ENCODE assay signal across 17 cellular contexts in the genomic region with DNA sequence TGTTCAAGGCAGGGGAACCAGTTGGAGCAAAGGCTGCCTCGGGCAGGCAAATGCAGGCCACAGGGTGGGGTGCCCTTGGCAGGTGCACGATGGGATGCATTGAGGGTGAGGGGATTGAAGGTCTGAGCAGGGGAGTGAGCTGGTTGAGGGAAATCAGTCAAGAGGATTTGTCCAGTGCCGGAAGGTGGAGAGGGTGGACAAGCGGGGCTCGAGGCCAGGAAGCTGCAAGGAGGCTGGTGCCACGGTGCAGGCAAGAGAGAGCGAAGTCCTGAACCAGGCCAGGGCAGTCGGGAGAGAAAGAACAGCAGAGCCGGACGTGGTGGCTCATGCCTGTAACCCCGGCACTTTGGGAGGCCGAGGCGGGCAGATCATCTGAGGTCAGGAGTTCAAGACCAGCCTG. TPM values are rescaled to one million over a fixed set of nuclear protein-coding genes. Genes with fewer than 3 reads are reported as not detected.
A peak's percentile ranks its signal among the peaks of the same experiment; 100 is the strongest.
DNase-seq lines count a peak whose midpoint lies in the region; ATAC-seq, FAIRE-seq and TF ChIP-seq lines count a peak whose summit lies in the region.
"Had no signal": no experiment of that assay in that cellular context is flagged by ENCODE, and none has a peak within 500 bp of the region (broad histone marks: within the 10 kb centered on the region; RNA-seq: fewer than 3 reads in every experiment).

No MANE protein-coding gene starts in this region.

- H3K9ac ChIP-seq in kidney (ENCODE audit: low read length in 2 of 2) = no peak overlapping the region

- no peak overlapping the region for H3K4me3 ChIP-seq in kidney (ENCODE audit: low read length in 2 of 2)
- H3K4me3 ChIP-seq: GM23338, HAP-1 had no signal

- POLR2A ChIA-PET in RWPE1 (lab: Yijun Ruan, JAX; ENCODE audit: low non-redundant PET) = no interaction called here

- ATAC-seq in HG03565 (IDR thresholded peaks at IDR 0.05; ENCODE audit: unreplicated experiment) = no peak
- no peak for ATAC-seq in natural killer cell treated with Interleukin-12 subunit alpha and Interleukin-12 subunit beta and Interleukin-15 and Interleukin-18, amount 100 ng/mL, for 72 hours

- no peak for FAIRE-seq in kidney (lab: Jason Lieb, UNC)

- CTCF ChIA-PET in RWPE1 (lab: Yijun Ruan, JAX) = interaction anchor here (0.6 to 2.4 kb wide), 9 partner anchors 10 to 280 kb away, joined by 3 to 14 read pairs (median 5); no protein-coding TSS in a partner anchor

- H3K36me3 ChIP-seq in kidney (ENCODE audit: control insufficient read depth in 1 of 2, insufficient read depth in 2 of 2, low read length in 2 of 2) = no peaks in the 10 kb centered on the region
- H3K36me3 ChIP-seq: HAP-1 had no signal

- H3K36me3 Mint-ChIP-seq in natural killer cell treated with Interleukin-12 subunit alpha and Interleukin-12 subunit beta and Interleukin-15 and Interleukin-18, amount 100 ng/mL, for 72 hours = no peaks in the 10 kb centered on the region

- H3K9me3 Mint-ChIP-seq in natural killer cell treated with Interleukin-12 subunit alpha and Interleukin-12 subunit beta and Interleukin-15 and Interleukin-18, amount 100 ng/mL, for 72 hours = no peaks in the 10 kb centered on the region
- H3K9me3 Mint-ChIP-seq: CD4-positive, alpha-beta T cell; GM23338; HFFc6 had no signal

- TF ChIP-seq CTCF in kidney (IDR thresholded peaks at IDR 0.05; ENCODE audit: borderline replicate concordance, extremely low read depth, insufficient read depth) = no peak
- no peak for TF ChIP-seq CTCF in RWPE1 (conservative IDR thresholded peaks at IDR 0.05; ENCODE audit: low read depth)

- H3K4me3 Mint-ChIP-seq in natural killer cell treated with Interleukin-12 subunit alpha and Interleukin-12 subunit beta and Interleukin-15 and Interleukin-18, amount 100 ng/mL, for 72 hours = no peak overlapping the region
- H3K4me3 Mint-ChIP-seq: CD4-positive, alpha-beta T cell; GM23338; HFFc6 had no signal

- H3K9me3 ChIP-seq in kidney (ENCODE audit: control insufficient read depth in 1 of 2, low read length in 2 of 2) = no peaks in the 10 kb centered on the region
- H3K9me3 ChIP-seq: HAP-1 had no signal

- no peak overlapping the region for H3K27ac ChIP-seq in kidney (ENCODE audit: low read depth in 2 of 2, low read length in 2 of 2)
- no peak overlapping the region for H3K27ac ChIP-seq in RWPE1
- H3K27ac ChIP-seq: HL-60 had no signal

- H3K4me1 ChIP-seq in kidney (ENCODE audit: control insufficient read depth in 1 of 2, insufficient read depth in 1 of 2, low read depth in 1 of 2, low read length in 2 of 2) = no peaks in the 10 kb centered on the region
- H3K4me1 ChIP-seq: HAP-1 had no signal

- H3K27me3 Mint-ChIP-seq in natural killer cell treated with Interleukin-12 subunit alpha and Interleukin-12 subunit beta and Interleukin-15 and Interleukin-18, amount 100 ng/mL, for 72 hours = peaks cover 0 to 9% of the 10 kb centered on the region in 2 donors
- H3K27me3 Mint-ChIP-seq: CD4-positive, alpha-beta T cell had no signal

- peaks cover 0 to 8% of the 10 kb centered on the region in 2 donors for H3K4me1 Mint-ChIP-seq in natural killer cell treated with Interleukin-12 subunit alpha and Interleukin-12 subunit beta and Interleukin-15 and Interleukin-18, amount 100 ng/mL, for 72 hours (ENCODE audit: low read depth in 2 of 2)

- peak; percentile 57 for DNase-seq in activated effector memory CD4-positive, alpha-beta T cell treated with anti-CD3 and anti-CD28 coated beads, Interleukin-2, amount 50 U/mL, for 16 hours
- DNase-seq in activated effector memory CD4-positive, alpha-beta T cell treated with Interleukin-2 at 50 U/mL for 16 hours = no peak
- DNase-seq in kidney (peak; percentile 64), posterior vena cava (ENCODE audit: low spot score) (peak; percentile 58), RWPE1 (ENCODE audit: low spot score) (no peak)
- DNase-seq in stimulated activated CD8-positive, alpha-beta memory T cell treated with anti-CD3 and anti-CD28 coated beads, Interleukin-4, amount 100 ng/mL, for 48 hours = no peak
- DNase-seq in natural killer cell treated with Interleukin-12 subunit alpha and Interleukin-12 subunit beta and Interleukin-15 and Interleukin-18, amount 100 ng/mL, for 72 hours (ENCODE audit: low spot score) = no peak
- DNase-seq: SHP77 treated with DMSO at 0.1 percent for 48 hours had no signal

- intact Hi-C loops in kidney (cut with DNase I) = no loop called here
- intact Hi-C loops in posterior vena cava (cut with DNase I) = no loop called here

- H3K27ac Mint-ChIP-seq in natural killer cell treated with Interleukin-12 subunit alpha and Interleukin-12 subunit beta and Interleukin-15 and Interleukin-18, amount 100 ng/mL, for 72 hours = no peak overlapping the region
- H3K27ac Mint-ChIP-seq: CD4-positive, alpha-beta T cell; GM23338 had no signal

RNA-seq across cellular contexts. Expression of gene MS4A10, which starts 10.4 kb away (rescaled TPM):
- total RNA-seq in kidney = not detected
- 1.1 TPM for polyA plus RNA-seq in kidney (ENCODE audit: insufficient read depth, low read depth, low replicate concordance)
- not detected for total RNA-seq in posterior vena cava
- total RNA-seq in natural killer cell treated with Interleukin-12 subunit alpha and Interleukin-12 subunit beta and Interleukin-15 and Interleukin-18, amount 100 ng/mL, for 72 hours = not detected
- total RNA-seq: A172; CD4-positive, alpha-beta T cell; GM23338; HFFc6; OCI-LY7 had no signal
- polyA plus RNA-seq: BJ, GM23338 had no signal

RNA-seq across cellular contexts. Expression of gene MS4A15, which starts 18.1 kb away (rescaled TPM):
- total RNA-seq in kidney (not detected), posterior vena cava (not detected)
- polyA plus RNA-seq in kidney (ENCODE audit: insufficient read depth, low read depth, low replicate concordance) = not detected
- not detected for total RNA-seq in natural killer cell treated with Interleukin-12 subunit alpha and Interleukin-12 subunit beta and Interleukin-15 and Interleukin-18, amount 100 ng/mL, for 72 hours
- total RNA-seq: A172; CD4-positive, alpha-beta T cell; GM23338; HFFc6; OCI-LY7 had no signal
- polyA plus RNA-seq: BJ had no signal

RNA-seq across cellular contexts. Expression of gene MS4A18, which starts 50.2 kb away (rescaled TPM):
- total RNA-seq in kidney (not detected), posterior vena cava (not detected)
- polyA plus RNA-seq in kidney (ENCODE audit: insufficient read depth, low read depth, low replicate concordance) = not detected
- total RNA-seq in natural killer cell treated with Interleukin-12 subunit alpha and Interleukin-12 subunit beta and Interleukin-15 and Interleukin-18, amount 100 ng/mL, for 72 hours = not detected
- total RNA-seq: A172; CD4-positive, alpha-beta T cell; GM23338; HFFc6; OCI-LY7 had no signal
- polyA plus RNA-seq: BJ, GM23338 had no signal

Comparison
In these comparisons a context has a peak if more than half of its experiments do, and no peak if none do; other contexts are left out.
1. DNase-seq: peak in activated effector memory CD4-positive, alpha-beta T cell treated with anti-CD3 and anti-CD28 coated beads, Interleukin-2, amount 50 U/mL, for 16 hours (single experiment), kidney (single experiment) and posterior vena cava (single experiment); none in activated effector memory CD4-positive, alpha-beta T cell treated with Interleukin-2 at 50 U/mL for 16 hours (single experiment), RWPE1 (single experiment), stimulated activated CD8-positive, alpha-beta memory T cell treated with anti-CD3 and anti-CD28 coated beads, Interleukin-4, amount 100 ng/mL, for 48 hours (single experiment) and natural killer cell treated with Interleukin-12 subunit alpha and Interleukin-12 subunit beta and Interleukin-15 and Interleukin-18, amount 100 ng/mL, for 72 hours (single experiment).